In the genomic region with DNA sequence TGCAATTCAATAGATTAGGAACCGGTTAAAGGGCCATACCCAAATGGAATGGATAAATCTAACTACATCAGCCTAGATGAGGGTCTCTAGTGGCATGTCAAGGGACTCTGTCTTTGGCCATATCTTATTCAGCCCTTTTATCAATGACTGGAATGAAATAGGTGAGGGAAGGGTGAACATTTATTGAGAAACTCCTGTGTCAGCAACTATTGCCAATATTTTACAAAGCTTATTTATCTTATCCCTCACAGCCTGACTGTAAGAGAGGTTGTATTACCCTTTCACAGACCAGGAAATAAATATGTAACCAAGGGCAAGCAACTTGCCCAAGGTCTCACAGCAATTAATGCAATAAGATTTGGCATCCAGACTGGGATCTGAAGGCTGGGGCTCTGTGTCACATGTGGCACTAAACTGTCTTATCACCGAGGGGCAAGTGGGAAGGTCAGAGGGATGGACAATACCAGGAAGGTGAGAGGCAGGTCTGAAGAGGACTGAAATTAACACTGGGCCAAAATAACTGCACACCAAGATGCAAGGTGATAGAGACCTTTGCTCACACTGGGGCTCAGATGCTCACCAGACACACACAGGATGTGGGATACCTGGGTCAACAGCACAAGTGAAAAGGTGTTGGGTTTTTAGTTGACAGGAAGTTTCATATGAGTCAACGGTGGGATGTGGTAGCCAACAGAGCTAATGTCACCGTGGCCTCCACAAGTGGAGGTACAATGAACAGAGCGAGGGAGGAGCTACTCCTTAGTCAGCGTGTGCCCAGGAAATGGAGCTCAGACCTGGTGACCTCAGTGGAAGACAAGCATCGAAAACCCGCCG, we compare ENCODE assay signal across 1 cellular context.
TF ChIP-seq lines count a peak whose summit lies in the region.

No MANE protein-coding gene starts in this region.

TF ChIP-seq in IMR-90, 13 proteins besides CTCF, POLR2A, EP300 and RAD21:
- TF ChIP-seq MAFK (IDR thresholded peaks at IDR 0.05; ENCODE audit: low read depth, low read length) (peak; percentile 46; the same call in 1 of the 2 replicates), CHD1 (IDR thresholded peaks at IDR 0.05; ENCODE audit: low read depth, low read length) (no peak)
TF ChIP-seq in IMR-90: peak in this region for 1.
